8 cellular contexts compared by ENCODE assay signal in the genomic region with DNA sequence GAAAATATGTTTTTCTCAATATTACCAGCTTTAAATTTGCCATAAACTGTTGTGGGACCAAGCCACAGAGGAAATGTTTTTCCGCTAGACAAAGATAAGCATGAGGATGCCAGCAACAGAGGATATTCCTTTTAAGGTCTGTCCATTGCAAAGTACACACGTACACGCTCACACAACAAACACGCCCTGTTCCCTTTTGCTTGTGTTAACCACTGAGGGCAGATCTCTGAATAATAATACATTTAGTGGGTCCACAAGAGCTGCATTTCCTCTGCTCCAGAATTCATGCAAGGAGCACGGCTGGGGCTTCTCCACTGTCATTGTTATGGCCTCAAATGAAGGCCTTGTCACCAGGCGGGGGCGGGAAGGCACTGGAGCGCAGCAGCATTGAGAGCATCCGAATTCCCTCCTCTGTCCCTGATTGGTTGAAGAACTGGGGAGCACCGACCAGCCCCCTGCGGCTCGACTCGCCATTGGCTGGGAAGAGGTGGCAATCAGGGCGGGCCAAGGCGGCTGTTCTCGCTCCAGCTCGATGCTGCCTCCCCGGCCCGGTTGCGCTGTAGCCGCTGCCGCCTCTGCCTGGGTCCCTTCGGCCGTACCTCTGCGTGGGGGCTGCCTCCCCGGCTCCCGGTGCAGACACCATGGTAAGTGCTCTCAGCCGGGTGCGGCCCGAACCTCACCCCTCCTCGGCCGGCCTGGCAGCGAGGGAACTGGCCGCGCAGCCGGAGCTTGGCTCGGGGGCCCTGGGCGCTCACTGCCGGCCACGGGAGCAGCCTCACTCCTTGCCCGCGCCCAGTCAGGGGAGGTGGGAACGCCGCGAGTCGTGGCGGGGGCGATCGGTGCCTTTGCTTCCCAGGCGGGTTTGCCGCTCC. TPM values are rescaled to one million over a fixed set of nuclear protein-coding genes. Genes with fewer than 3 reads are reported as not detected.
DNase-seq lines count a peak whose midpoint lies in the region; TF ChIP-seq lines count a peak whose summit lies in the region.

A gene (plus strand): TSS at position 522 of the 872 bp plus-strand sequence. CDS start 120 bp downstream, at position 642.

- no peaks in the 10 kb centered on the region for H3K36me3 ChIP-seq in H7 (replicated peaks; ENCODE audit: control insufficient read depth, insufficient read depth, low read length)
- H3K36me3 ChIP-seq in MM.1S (replicated peaks; ENCODE audit: insufficient read depth, low read length): no peaks in the 10 kb centered on the region

- peaks cover 9% of the 10 kb centered on the region for H3K9me3 Mint-ChIP-seq in activated CD4-positive, alpha-beta T cell treated with anti-CD3 and anti-CD28 coated beads, Interleukin-2, amount 10 ng/mL, durations not matched to agents 24 days and 14 days

- H3F3A ChIP-seq in MM.1S (ENCODE audit: insufficient read depth, low read length): peaks cover 10% of the 10 kb centered on the region; the same call in 1 of the 2 replicates

- no peaks in the 10 kb centered on the region for H3K9me2 ChIP-seq in MM.1S (replicated peaks; ENCODE audit: insufficient read depth, low read length)

- no peaks in the 10 kb centered on the region for H4K20me1 ChIP-seq in MM.1S (ENCODE audit: insufficient read depth, low read length)

- peaks cover 5% of the 10 kb centered on the region for H3K4me1 Mint-ChIP-seq in activated CD4-positive, alpha-beta T cell treated with anti-CD3 and anti-CD28 coated beads, Interleukin-2, amount 10 ng/mL, durations not matched to agents 24 days and 14 days

- TF ChIP-seq CTCF in GM10266 (IDR thresholded peaks at IDR 0.05; ENCODE audit: control insufficient read depth, insufficient read depth, low read depth, missing control alignments) (peak; percentile 42), MM.1S (IDR thresholded peaks at IDR 0.05; ENCODE audit: low read length) (peak; percentile 50)

- DNase-seq in GM10266 (ENCODE audit: extremely low spot score): peak; percentile 91
- peak; percentile 94 for DNase-seq in H7
- DNase-seq in MM.1S: peak; percentile 98
- peak; percentile 90 for DNase-seq in activated CD4-positive, alpha-beta T cell treated with anti-CD3 and anti-CD28 coated beads, Interleukin-2, amount 10 ng/mL, durations not matched to agents 24 days and 14 days
- peak; percentile 56 for DNase-seq in cortex of kidney (lab: John Stamatoyannopoulos, UW)
- DNase-seq in kidney tubule cell (ENCODE audit: low spot score): peak; percentile 97
- DNase-seq in stimulated activated CD4-positive, alpha-beta T cell treated with anti-CD3 and anti-CD28 coated beads, Interleukin-1b, Interleukin-23, amount 100 ng/mL, for 24 hours (ENCODE audit: low read depth in 4 of 4, low spot score in 1 of 4): peak; percentile 5 to 52 (median 44)
- DNase-seq in NCI-H146 treated with DMSO at 0.1 percent for 48 hours (lab: John Stamatoyannopoulos, UW; ENCODE audit: unreplicated experiment): no peak

- no peaks in the 10 kb centered on the region for H3K9me3 ChIP-seq in MM.1S (replicated peaks; ENCODE audit: insufficient read depth, low read length)

- H3K36me3 Mint-ChIP-seq in activated CD4-positive, alpha-beta T cell treated with anti-CD3 and anti-CD28 coated beads, Interleukin-2, amount 10 ng/mL, durations not matched to agents 24 days and 14 days (ENCODE audit: low read depth): no peaks in the 10 kb centered on the region

- H3K27me3 ChIP-seq in H7 (ENCODE audit: control insufficient read depth, insufficient read depth, low read length) (peaks cover 26% of the 10 kb centered on the region), MM.1S (replicated peaks; ENCODE audit: insufficient read depth, low read length) (no peaks in the 10 kb centered on the region)

- H3K4me1 ChIP-seq in MM.1S (ENCODE audit: low read length): peaks cover 12% of the 10 kb centered on the region

- peak within 1 kb of the TSS; percentile 54; the same call in 1 of the 2 replicates for H3K9ac ChIP-seq in MM.1S (ENCODE audit: low read length)

- H2AFZ ChIP-seq in MM.1S (ENCODE audit: low read length): peak within 1 kb of the TSS; percentile 83

- peak within 1 kb of the TSS; percentile 34 for H3K4me3 Mint-ChIP-seq in activated CD4-positive, alpha-beta T cell treated with anti-CD3 and anti-CD28 coated beads, Interleukin-2, amount 10 ng/mL, durations not matched to agents 24 days and 14 days

- H3K27ac ChIP-seq in MM.1S (ENCODE audit: low read length): peak within 1 kb of the TSS; percentile 34; the same call in 1 of the 2 replicates

- peak within 1 kb of the TSS; percentile 89 for H3K4me2 ChIP-seq in MM.1S (ENCODE audit: low read depth, low read length)

- H3K4me3 ChIP-seq in H7 (ENCODE audit: insufficient read depth, low read depth, low read length) (peak within 1 kb of the TSS; percentile 66), MM.1S (ENCODE audit: low read length) (peak within 1 kb of the TSS; percentile 83)

- intact Hi-C loops in activated CD4-positive, alpha-beta T cell treated with anti-CD3 and anti-CD28 coated beads, Interleukin-2, amount 10 ng/mL, durations not matched to agents 24 days and 14 days (cut with micrococcal nuclease): loop anchor here (5.0 kb wide), 1 partner anchor 91 kb away; a partner anchor contains a TSS

- peaks cover 25% of the 10 kb centered on the region for H3K27me3 Mint-ChIP-seq in activated CD4-positive, alpha-beta T cell treated with anti-CD3 and anti-CD28 coated beads, Interleukin-2, amount 10 ng/mL, durations not matched to agents 24 days and 14 days

- no peaks in the 10 kb centered on the region for H3K79me2 ChIP-seq in MM.1S (ENCODE audit: low read length)

- no peak within 1 kb of the TSS for H3K27ac Mint-ChIP-seq in activated CD4-positive, alpha-beta T cell treated with anti-CD3 and anti-CD28 coated beads, Interleukin-2, amount 10 ng/mL, durations not matched to agents 24 days and 14 days

RNA-seq across cellular contexts. Expression of the gene that starts here (rescaled TPM):
- total RNA-seq in H7 (2014; rRNA removed; shearing (Covaris generic)): 3.3 and 5.1 TPM in 2 replicates
- 0.37 and 0.66 TPM in 2 replicates for total RNA-seq in activated CD4-positive, alpha-beta T cell treated with anti-CD3 and anti-CD28 coated beads, Interleukin-2, amount 10 ng/mL, durations not matched to agents 24 days and 14 days

Comparison
In these comparisons a context has a peak if more than half of its experiments do, and no peak if none do; other contexts are left out.
1. Peak in DNase-seq in activated CD4-positive, alpha-beta T cell treated with anti-CD3 and anti-CD28 coated beads, Interleukin-2, amount 10 ng/mL, durations not matched to agents 24 days and 14 days; RNA of the gene not detected or under 1 TPM.